In genomic region chr14:22747769-22748168, GRCh38 we compare ENCODE assay signal across 13 cellular contexts. TPM values are rescaled to one million over a fixed set of nuclear protein-coding genes. Genes with fewer than 3 reads are reported as not detected.
A peak's percentile ranks its signal among the peaks of the same experiment; 100 is the strongest.
DNase-seq lines count a peak whose midpoint lies in the region; ATAC-seq and TF ChIP-seq lines count a peak whose summit lies in the region.
"Had no signal": no experiment of that assay in that cellular context is flagged by ENCODE, and none has a peak within 500 bp of the region (broad histone marks: within the 10 kb centered on the region; RNA-seq: fewer than 3 reads in every experiment).

No MANE protein-coding gene starts in this region.

- ATAC-seq in GM18520 (IDR thresholded peaks at IDR 0.05; ENCODE audit: unreplicated experiment) = no peak

- TF ChIP-seq CTCF in CD14-positive monocyte (IDR thresholded peaks at IDR 0.05) = no peak
- no peak for TF ChIP-seq CTCF in KMS-11 (conservative IDR thresholded peaks at IDR 0.05; ENCODE audit: low read depth, low read length)
- TF ChIP-seq CTCF in type B pancreatic cell (conservative IDR thresholded peaks at IDR 0.05) = no peak

- H2AFZ ChIP-seq in KMS-11 (ENCODE audit: low read depth) = peak overlapping the region; percentile 64; the same call in 1 of the 2 replicates

- H3K27ac Mint-ChIP-seq in CD14-positive monocyte (peak overlapping the region in 4 of 7 donors; percentile 7 to 94 (median 86)), type B pancreatic cell (peak overlapping the region; percentile 79)
- H3K27ac Mint-ChIP-seq in dendritic cell treated with granulocyte-macrophage colony-stimulating factor and Interleukin-4, amounts not matched to agents 40 ng/mL and 50 ng/mL, for 4 days = peak overlapping the region; percentile 67
- H3K27ac Mint-ChIP-seq: CD8-positive, alpha-beta memory T cell had no signal

- DNase-seq in CD14-positive monocyte (ENCODE audit: low spot score) = no peak
- no peak for DNase-seq in type B pancreatic cell (ENCODE audit: extremely low spot score, unreplicated experiment)
- DNase-seq in NCI-H2081 treated with DMSO at 0.1 percent for 48 hours (lab: John Stamatoyannopoulos, UW) = no peak
- DNase-seq in epidermal melanocyte (ENCODE audit: insufficient read length, low spot score) = no peak
- DNase-seq: BE2C; Caco-2; CD8-positive, alpha-beta memory T cell; DND-41; GOT3; H9 had no signal

- H3K36me3 Mint-ChIP-seq in CD14-positive monocyte = no peaks in the 10 kb centered on the region
- no peaks in the 10 kb centered on the region for H3K36me3 Mint-ChIP-seq in dendritic cell treated with granulocyte-macrophage colony-stimulating factor and Interleukin-4, amounts not matched to agents 40 ng/mL and 50 ng/mL, for 4 days (ENCODE audit: low read depth)
- H3K36me3 Mint-ChIP-seq in type B pancreatic cell = no peaks in the 10 kb centered on the region
- H3K36me3 Mint-ChIP-seq: CD8-positive, alpha-beta memory T cell had no signal

- H3K27ac ChIP-seq in KMS-11 = peak overlapping the region; percentile 99; the same call in 1 of the 2 replicates

- peaks cover 53% of the 10 kb centered on the region for H3K4me1 ChIP-seq in KMS-11 (ENCODE audit: low read depth, poor library complexity, severe bottlenecking)
- H3K4me1 ChIP-seq: BE2C had no signal

- H4K20me1 ChIP-seq in KMS-11 (ENCODE audit: insufficient read depth) = no peaks in the 10 kb centered on the region

- H3K9me3 Mint-ChIP-seq in CD14-positive monocyte (no peaks in the 10 kb centered on the region), type B pancreatic cell (no peaks in the 10 kb centered on the region)
- no peaks in the 10 kb centered on the region for H3K9me3 Mint-ChIP-seq in dendritic cell treated with granulocyte-macrophage colony-stimulating factor and Interleukin-4, amounts not matched to agents 40 ng/mL and 50 ng/mL, for 4 days
- H3K9me3 Mint-ChIP-seq: H9 had no signal

- no peak overlapping the region for H3K9ac ChIP-seq in KMS-11

- H3K36me3 ChIP-seq in KMS-11 (ENCODE audit: insufficient read depth) = no peaks in the 10 kb centered on the region
- H3K36me3 ChIP-seq: BE2C had no signal

- intact Hi-C loops in CD14-positive monocyte (cut with micrococcal nuclease) = no loop called here
- intact Hi-C loops in dendritic cell treated with granulocyte-macrophage colony-stimulating factor and Interleukin-4, amounts not matched to agents 40 ng/mL and 50 ng/mL, for 4 days (cut with micrococcal nuclease) = no loop called here

- H3K4me2 ChIP-seq in KMS-11 = no peak overlapping the region; the same call in 1 of the 2 replicates

- no peak overlapping the region for H3K4me3 Mint-ChIP-seq in CD14-positive monocyte
- no peak overlapping the region for H3K4me3 Mint-ChIP-seq in dendritic cell treated with granulocyte-macrophage colony-stimulating factor and Interleukin-4, amounts not matched to agents 40 ng/mL and 50 ng/mL, for 4 days
- no peak overlapping the region for H3K4me3 Mint-ChIP-seq in type B pancreatic cell
- H3K4me3 Mint-ChIP-seq: CD8-positive, alpha-beta memory T cell; H9 had no signal

- H3K27me3 ChIP-seq in KMS-11 (ENCODE audit: insufficient read depth, low read depth) = no peaks in the 10 kb centered on the region

- H3K27me3 Mint-ChIP-seq in CD14-positive monocyte (ENCODE audit: low read depth in 3 of 3) = peaks cover 2 to 6% (median 3%) of the 10 kb centered on the region in 3 donors
- H3K27me3 Mint-ChIP-seq in dendritic cell treated with granulocyte-macrophage colony-stimulating factor and Interleukin-4, amounts not matched to agents 40 ng/mL and 50 ng/mL, for 4 days = no peaks in the 10 kb centered on the region
- peaks cover 2% of the 10 kb centered on the region for H3K27me3 Mint-ChIP-seq in type B pancreatic cell

- H3K4me1 Mint-ChIP-seq in CD14-positive monocyte = peaks cover 26% of the 10 kb centered on the region
- peaks cover 37% of the 10 kb centered on the region for H3K4me1 Mint-ChIP-seq in dendritic cell treated with granulocyte-macrophage colony-stimulating factor and Interleukin-4, amounts not matched to agents 40 ng/mL and 50 ng/mL, for 4 days (ENCODE audit: low read depth)
- peaks cover 14% of the 10 kb centered on the region for H3K4me1 Mint-ChIP-seq in type B pancreatic cell (ENCODE audit: unreplicated experiment)

- H3K4me3 ChIP-seq in KMS-11 (IDR thresholded peaks at IDR 0.05; ENCODE audit: insufficient read depth, low read depth, low read length) = no peak overlapping the region

- H3K79me2 ChIP-seq in KMS-11 (ENCODE audit: insufficient read depth, low read depth) = no peaks in the 10 kb centered on the region

RNA-seq across cellular contexts. Expression of gene OXA1L, which starts 18.7 kb away (rescaled TPM):
- 10 to 100 TPM; 61.2 to 86.9 TPM for polyA plus RNA-seq in CD14-positive monocyte
- 137 and 160 TPM in 2 replicates for total RNA-seq in type B pancreatic cell (ENCODE audit: low replicate concordance)
